Comparison of ENCODE assay signal across 17 cellular contexts in genomic region chr7:157384301-157384700, GRCh38. TPM values are rescaled to one million over a fixed set of nuclear protein-coding genes. Genes with fewer than 3 reads are reported as not detected.
DNase-seq lines count a peak whose midpoint lies in the region; ATAC-seq, FAIRE-seq and TF ChIP-seq lines count a peak whose summit lies in the region.
"Had no signal": no experiment of that assay in that cellular context is flagged by ENCODE, and none has a peak within 500 bp of the region (broad histone marks: within the 10 kb centered on the region; RNA-seq: fewer than 3 reads in every experiment).

No MANE protein-coding gene starts in this region.

- peak overlapping the region; percentile 37; the same call in 1 of the 2 replicates for H3K9ac ChIP-seq in PC-3 (ENCODE audit: low read length)

- H3K4me1 ChIP-seq in PC-3 (ENCODE audit: insufficient read depth, low read length) = peaks cover 30% of the 10 kb centered on the region
- no peaks in the 10 kb centered on the region for H3K4me1 ChIP-seq in pancreas
- H3K4me1 ChIP-seq in naive thymus-derived CD4-positive, alpha-beta T cell (ENCODE audit: control insufficient read depth in 2 of 2, insufficient read depth in 2 of 2, low read length in 2 of 2) = peaks cover 4 to 7% of the 10 kb centered on the region in 2 donors
- H3K4me1 ChIP-seq: SJCRH30 had no signal

- no peaks in the 10 kb centered on the region for H3K9me2 ChIP-seq in PC-3 (replicated peaks; ENCODE audit: low read length)

- peaks cover 17 to 39% (median 31%) of the 10 kb centered on the region in 7 donors for H3K4me1 Mint-ChIP-seq in naive thymus-derived CD4-positive, alpha-beta T cell
- peaks cover 6% of the 10 kb centered on the region for H3K4me1 Mint-ChIP-seq in type B pancreatic cell (ENCODE audit: unreplicated experiment)

- ATAC-seq in PC-3 (peak; percentile 96), pancreas (peak; percentile 22 to 70 (median 62)), HG03175 (IDR thresholded peaks at IDR 0.05; ENCODE audit: unreplicated experiment) (no peak)
- ATAC-seq in naive thymus-derived CD4-positive, alpha-beta T cell = no peak
- ATAC-seq: activated CD8-positive, alpha-beta T cell treated with anti-CD3 and anti-CD28 coated beads, Interleukin-2, amount 10 ng/mL, durations not matched to agents 7 days and 5 days; stimulated activated naive CD8-positive, alpha-beta T cell treated with anti-CD3 and anti-CD28 coated beads, Interleukin-15, Interleukin-2, amounts not matched to agents 100 U/mL and 50 U/mL, for 24 hours had no signal

- CTCF ChIA-PET in PC-3 (lab: Charles Lee) = no interaction called here
- CTCF ChIA-PET in naive thymus-derived CD4-positive, alpha-beta T cell (lab: Charles Lee) = no interaction called here

- intact Hi-C loops in PC-3 (cut with micrococcal nuclease) (loop anchor here (1.0 kb wide), 1 partner anchor 28 kb away; no protein-coding TSS in a partner anchor), pancreas (cut with DNase I) (no loop called here)
- intact Hi-C loops in naive thymus-derived CD4-positive, alpha-beta T cell (cut with micrococcal nuclease) = no loop called here

- no TSS peak for BruUV-seq in PC-3 (replicated peaks; lab: Mats Ljungman, UMichigan)

- no peak overlapping the region for H3K4me3 ChIP-seq in PC-3 (ENCODE audit: low read length)
- no peak overlapping the region for H3K4me3 ChIP-seq in epithelial cell of esophagus (ENCODE audit: low read length)
- no peak overlapping the region for H3K4me3 ChIP-seq in pancreas
- H3K4me3 ChIP-seq in naive thymus-derived CD4-positive, alpha-beta T cell (ENCODE audit: low read length) = no peak overlapping the region
- H3K4me3 ChIP-seq: SJCRH30 had no signal

- peaks cover 22% of the 10 kb centered on the region for H4K20me1 ChIP-seq in PC-3 (ENCODE audit: low read length)

- H3K9me3 ChIP-seq in PC-3 (ENCODE audit: low read length) (no peaks in the 10 kb centered on the region), pancreas (no peaks in the 10 kb centered on the region)
- no peaks in the 10 kb centered on the region for H3K9me3 ChIP-seq in naive thymus-derived CD4-positive, alpha-beta T cell (ENCODE audit: control insufficient read depth in 2 of 3, low read length in 3 of 3)
- H3K9me3 ChIP-seq: Caco-2, SJCRH30 had no signal

- H3K27me3 ChIP-seq in PC-3 (ENCODE audit: low read length) (no peaks in the 10 kb centered on the region), pancreas (no peaks in the 10 kb centered on the region)
- H3K27me3 ChIP-seq in naive thymus-derived CD4-positive, alpha-beta T cell (ENCODE audit: control insufficient read depth in 2 of 2, insufficient read depth in 2 of 2, low read length in 2 of 2) = no peaks in the 10 kb centered on the region
- H3K27me3 ChIP-seq: SJCRH30 had no signal

- no peaks in the 10 kb centered on the region for H3K27me3 Mint-ChIP-seq in naive thymus-derived CD4-positive, alpha-beta T cell
- H3K27me3 Mint-ChIP-seq in type B pancreatic cell = no peaks in the 10 kb centered on the region
- H3K27me3 Mint-ChIP-seq: activated naive CD4-positive, alpha-beta T cell treated with anti-CD3 and anti-CD28 coated beads, Interleukin-2, amount 10 ng/mL, durations not matched to agents 7 days and 5 days had no signal

- H3K79me2 ChIP-seq in PC-3 (ENCODE audit: low read length) = peaks cover 55% of the 10 kb centered on the region

- DNase-seq in activated effector memory CD4-positive, alpha-beta T cell treated with anti-CD3 and anti-CD28 coated beads, Interleukin-2, amount 50 U/mL, for 16 hours = peak; percentile 56
- DNase-seq in activated effector memory CD4-positive, alpha-beta T cell treated with Interleukin-2 at 50 U/mL for 16 hours = no peak
- DNase-seq in PC-3 (peak; percentile 74), epithelial cell of esophagus (ENCODE audit: low read depth) (peak; percentile 30), pancreas (no peak), type B pancreatic cell (ENCODE audit: extremely low spot score, unreplicated experiment) (no peak)
- DNase-seq in naive thymus-derived CD4-positive, alpha-beta T cell = no peak
- DNase-seq: activated CD8-positive, alpha-beta T cell treated with anti-CD3 and anti-CD28 coated beads, Interleukin-2, amount 10 ng/mL, durations not matched to agents 7 days and 5 days; activated naive CD4-positive, alpha-beta T cell treated with anti-CD3 and anti-CD28 coated beads, Interleukin-2, amount 10 ng/mL, durations not matched to agents 7 days and 5 days; Caco-2; NCI-H2171 treated with DMSO at 0.1 percent for 48 hours; stimulated activated naive CD8-positive, alpha-beta T cell treated with anti-CD3 and anti-CD28 coated beads, Interleukin-15, Interleukin-2, amounts not matched to agents 100 U/mL and 50 U/mL, for 24 hours had no signal

- 39 to 50% methylated on average over 7 to 9 of the region's 9 CpGs for WGBS in pancreas, 2 donors

- peak overlapping the region; percentile 43 for H3K4me2 ChIP-seq in PC-3 (ENCODE audit: low read length)

- H3F3A ChIP-seq in PC-3 (ENCODE audit: low read length, unreplicated experiment) = peaks cover 3% of the 10 kb centered on the region

- H3K27ac ChIP-seq in PC-3 (ENCODE audit: low read length) = peak overlapping the region; percentile 85
- no peak overlapping the region for H3K27ac ChIP-seq in pancreas
- no peak overlapping the region for H3K27ac ChIP-seq in naive thymus-derived CD4-positive, alpha-beta T cell (ENCODE audit: low read depth, low read length)
- H3K27ac ChIP-seq: SJCRH30 had no signal

- no peak for FAIRE-seq in pancreas (lab: Jason Lieb, UNC)
- FAIRE-seq: colon, HTR-8/SVneo, TTC549 had no signal

- POLR2A ChIA-PET in PC-3 (lab: Charles Lee; ENCODE audit: unreplicated experiment) = no interaction called here
- POLR2A ChIA-PET in naive thymus-derived CD4-positive, alpha-beta T cell (lab: Charles Lee) = no interaction called here

- no peak overlapping the region for H3K4me3 Mint-ChIP-seq in naive thymus-derived CD4-positive, alpha-beta T cell
- H3K4me3 Mint-ChIP-seq in type B pancreatic cell = no peak overlapping the region
- H3K4me3 Mint-ChIP-seq: activated CD8-positive, alpha-beta T cell treated with anti-CD3 and anti-CD28 coated beads, Interleukin-2, amount 10 ng/mL, durations not matched to agents 7 days and 5 days; activated naive CD4-positive, alpha-beta T cell treated with anti-CD3 and anti-CD28 coated beads, Interleukin-2, amount 10 ng/mL, durations not matched to agents 7 days and 5 days had no signal

- H3K36me3 ChIP-seq in PC-3 (ENCODE audit: low read depth, low read length) (peaks cover 61% of the 10 kb centered on the region), pancreas (peaks cover 0 to 14% (median 6%) of the 10 kb centered on the region in 3 donors)
- H3K36me3 ChIP-seq in naive thymus-derived CD4-positive, alpha-beta T cell (ENCODE audit: control insufficient read depth in 2 of 3, insufficient read depth in 3 of 3, low read length in 3 of 3) = peaks cover 0 to 52% (median 25%) of the 10 kb centered on the region in 3 experiments

- TF ChIP-seq CTCF in PC-3 (conservative IDR thresholded peaks at IDR 0.05; ENCODE audit: low read depth, low read length) = no peak
- no peak for TF ChIP-seq CTCF in epithelial cell of esophagus (IDR thresholded peaks at IDR 0.05; ENCODE audit: insufficient read depth, low read depth, low read length, missing control alignments)
- no peak for TF ChIP-seq CTCF in pancreas (IDR thresholded peaks at IDR 0.05)
- TF ChIP-seq CTCF in type B pancreatic cell (conservative IDR thresholded peaks at IDR 0.05) = no peak

- H3K9me3 Mint-ChIP-seq in naive thymus-derived CD4-positive, alpha-beta T cell = no peaks in the 10 kb centered on the region
- H3K9me3 Mint-ChIP-seq in type B pancreatic cell = no peaks in the 10 kb centered on the region
- H3K9me3 Mint-ChIP-seq: activated naive CD4-positive, alpha-beta T cell treated with anti-CD3 and anti-CD28 coated beads, Interleukin-2, amount 10 ng/mL, durations not matched to agents 7 days and 5 days had no signal

- H2AFZ ChIP-seq in PC-3 (ENCODE audit: low read length) = no peak overlapping the region

- H3K27ac Mint-ChIP-seq in naive thymus-derived CD4-positive, alpha-beta T cell = no peak overlapping the region
- H3K27ac Mint-ChIP-seq in type B pancreatic cell = no peak overlapping the region
- H3K27ac Mint-ChIP-seq: activated CD8-positive, alpha-beta T cell treated with anti-CD3 and anti-CD28 coated beads, Interleukin-2, amount 10 ng/mL, durations not matched to agents 7 days and 5 days had no signal

- H3K36me3 Mint-ChIP-seq in naive thymus-derived CD4-positive, alpha-beta T cell = peaks cover 4 to 50% (median 9%) of the 10 kb centered on the region in 5 donors
- peaks cover 39% of the 10 kb centered on the region for H3K36me3 Mint-ChIP-seq in type B pancreatic cell

RNA-seq across cellular contexts. Expression of gene DNAJB6, which starts 47.5 kb away (rescaled TPM):
- total RNA-seq in PC-3 (2014; rRNA removed) (119 and 151 TPM in 2 replicates), pancreas (10 to 100 TPM; 23.0 to 49.4 (median 28.2) TPM), type B pancreatic cell (ENCODE audit: low replicate concordance) (97.2 and 107 TPM in 2 replicates)
- 10 to 100 TPM; 34.6 to 47.9 TPM for polyA plus RNA-seq in pancreas
- 100 to 1,000 TPM in 2 of 5 experiments, 10 to 100 TPM in 3; 79.8 to 219 (median 96.0) TPM for total RNA-seq in naive thymus-derived CD4-positive, alpha-beta T cell
- polyA plus RNA-seq in naive thymus-derived CD4-positive, alpha-beta T cell = 100 to 1,000 TPM; 114 to 130 TPM

Comparison
In these comparisons a context has a peak if more than half of its experiments do, and no peak if none do; other contexts are left out.
1. DNase-seq: peak in activated effector memory CD4-positive, alpha-beta T cell treated with anti-CD3 and anti-CD28 coated beads, Interleukin-2, amount 50 U/mL, for 16 hours (single experiment), PC-3 (single experiment) and epithelial cell of esophagus (single experiment); none in activated effector memory CD4-positive, alpha-beta T cell treated with Interleukin-2 at 50 U/mL for 16 hours (single experiment), pancreas (0 of 6), naive thymus-derived CD4-positive, alpha-beta T cell (0 of 9) and type B pancreatic cell (single experiment).
2. ATAC-seq: peak in PC-3 (single experiment) and pancreas (4 of 4); none in naive thymus-derived CD4-positive, alpha-beta T cell (single experiment) and HG03175 (single experiment).